ENCODE assay signal across 11 cellular contexts in the genomic region with DNA sequence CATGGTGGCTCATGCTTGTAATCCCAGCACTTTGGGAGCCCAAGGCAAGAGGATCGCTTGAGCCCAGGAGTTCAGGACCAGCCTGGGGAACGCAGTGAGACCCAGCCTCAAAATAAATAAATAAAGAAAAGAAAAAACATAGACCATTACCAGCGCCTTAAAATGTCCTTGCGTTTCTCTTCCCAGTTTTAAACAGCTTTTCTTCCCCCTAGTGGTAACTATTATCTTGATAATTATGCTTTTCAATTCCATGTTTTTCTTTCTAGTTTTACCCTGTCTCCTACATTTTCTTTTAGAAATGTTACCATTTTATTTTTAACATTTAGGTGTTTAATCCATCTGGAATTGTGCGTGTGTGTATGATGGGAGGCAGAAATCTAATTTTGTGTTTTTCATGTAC. TPM values are rescaled to one million over a fixed set of nuclear protein-coding genes. Genes with fewer than 3 reads are reported as not detected.
DNase-seq lines count a peak whose midpoint lies in the region; ATAC-seq, FAIRE-seq and TF ChIP-seq lines count a peak whose summit lies in the region.
"Had no signal": no experiment of that assay in that cellular context is flagged by ENCODE, and none has a peak within 500 bp of the region (broad histone marks: within the 10 kb centered on the region; RNA-seq: fewer than 3 reads in every experiment).

No MANE protein-coding gene starts in this region.

- H2AFZ ChIP-seq in HepG2 (ENCODE audit: low read length), result no peak overlapping the region

- BruUV-seq in HepG2 (replicated peaks; lab: Mats Ljungman, UMichigan), result no TSS peak
- BruUV-seq in Panc1 (replicated peaks; lab: Mats Ljungman, UMichigan), result no TSS peak

- H3K27me3 ChIP-seq in liver (ENCODE audit: control insufficient read depth in 4 of 4, insufficient read depth in 4 of 4, low read length in 3 of 4), result no peaks in the 10 kb centered on the region
- H3K27me3 ChIP-seq in HepG2 (ENCODE audit: control insufficient read depth in 1 of 2, insufficient read depth in 2 of 2, low read length in 2 of 2), result 0 out of 5 replicates have a peak, but pooled peaks cover 0 to 6% of the 10 kb centered on the region in 2 experiments
- peaks cover 24% of the 10 kb centered on the region for H3K27me3 ChIP-seq in Panc1 (ENCODE audit: control insufficient read depth, insufficient read depth, low read length)
- no peaks in the 10 kb centered on the region for H3K27me3 ChIP-seq in upper lobe of right lung

- TF ChIP-seq RAD21 in liver (IDR thresholded peaks at IDR 0.05), result peak; percentile 63 to 68
- TF ChIP-seq RAD21 in HepG2 (CRISPR knock-in tag; IDR thresholded peaks at IDR 0.05), result no peak

- no peaks in the 10 kb centered on the region for H3K79me2 ChIP-seq in HepG2 (ENCODE audit: insufficient read depth, low read length)

- intact Hi-C loops in HepG2 (cut with micrococcal nuclease; ENCODE audit: unreplicated experiment), result no loop called here
- intact Hi-C loops in Panc1 (cut with micrococcal nuclease; ENCODE audit: unreplicated experiment), result no loop called here
- intact Hi-C loops in upper lobe of right lung (cut with DNase I), result no loop called here

- no peaks in the 10 kb centered on the region for H3K4me1 ChIP-seq in liver (ENCODE audit: control insufficient read depth in 4 of 4, insufficient read depth in 4 of 4, low read length in 3 of 4)
- no peaks in the 10 kb centered on the region for H3K4me1 ChIP-seq in HepG2 (ENCODE audit: insufficient read depth, low read length)
- H3K4me1 ChIP-seq in Panc1 (ENCODE audit: control insufficient read depth, insufficient read depth, low read length), result no peaks in the 10 kb centered on the region
- H3K4me1 ChIP-seq in upper lobe of right lung, result peaks cover 3% of the 10 kb centered on the region

- ATAC-seq in HepG2 (no peak), Panc1 (no peak), upper lobe of right lung (no peak), GM21576 (IDR thresholded peaks at IDR 0.05; ENCODE audit: unreplicated experiment) (no peak), HG02852 (IDR thresholded peaks at IDR 0.05; ENCODE audit: unreplicated experiment) (no peak)
- ATAC-seq: naive thymus-derived CD4-positive, alpha-beta T cell had no signal

- no peak overlapping the region for H3K4me2 ChIP-seq in HepG2 (ENCODE audit: low read depth, low read length)

- in situ Hi-C loops in HepG2 (cut with HindIII; ENCODE audit: extremely low pct_ligation_motif_present, low pct_unique_long_range_greater_than_20kb) (no loop called here), Panc1 (cut with HindIII; ENCODE audit: low pct_unique_long_range_greater_than_20kb, low sequenced_read_pairs) (no loop called here)

- H3K9me3 ChIP-seq in liver (ENCODE audit: control insufficient read depth in 4 of 4, low read length in 3 of 4), result no peaks in the 10 kb centered on the region
- H3K9me3 ChIP-seq in HepG2 (ENCODE audit: low read length), result no peaks in the 10 kb centered on the region
- H3K9me3 ChIP-seq in Panc1 (ENCODE audit: control insufficient read depth, insufficient read depth, low read depth, low read length), result no peaks in the 10 kb centered on the region
- H3K9me3 ChIP-seq in upper lobe of right lung, result no peaks in the 10 kb centered on the region

- POLR2A ChIA-PET in HepG2 (lab: Yijun Ruan, JAX), result no interaction called here
- POLR2A ChIA-PET in Panc1 (lab: Charles Lee), result interaction anchor here (0.6 kb wide), 1 partner anchor 36 kb away, joined by 15 read pairs; no protein-coding TSS in a partner anchor

- TF ChIP-seq POLR2A in HepG2 (IDR thresholded peaks at IDR 0.05; ENCODE audit: insufficient read depth in 1 of 2, low read depth in 2 of 2, low read length in 2 of 2), result no peak

- FAIRE-seq in HepG2 (lab: Jason Lieb, UNC), result no peak
- FAIRE-seq: GM12892 had no signal

- no peak for TF ChIP-seq EP300 in HepG2 (IDR thresholded peaks at IDR 0.05; ENCODE audit: low read depth in 2 of 2, low read length in 2 of 2)
- TF ChIP-seq EP300 in HepG2 (CRISPR knock-in tag; IDR thresholded peaks at IDR 0.05; ENCODE audit: borderline replicate concordance), result no peak

- DNase-seq in HepG2 (ENCODE audit: low spot score), result no peak
- no peak for DNase-seq in Panc1 (ENCODE audit: low read depth, low spot score)
- peak; percentile 10 for DNase-seq in fibroblast of pulmonary artery (ENCODE audit: low read depth)
- no peak for DNase-seq in upper lobe of right lung
- DNase-seq in activated CD4-positive, CD25-positive, alpha-beta regulatory T cell treated with anti-CD3 and anti-CD28 coated beads, Interleukin-2, amount 50 U/mL, for 72 hours, result no peak
- DNase-seq: CD4-positive, alpha-beta T cell; naive thymus-derived CD4-positive, alpha-beta T cell had no signal

- no peak overlapping the region for H3K4me3 ChIP-seq in liver (ENCODE audit: low read depth in 1 of 3, low read length in 3 of 3)
- no peak overlapping the region for H3K4me3 ChIP-seq in HepG2 (replicated peaks in 1 of 3; ENCODE audit: insufficient read depth in 1 of 3, low read depth in 2 of 3, low read length in 3 of 3)
- H3K4me3 ChIP-seq in Panc1 (ENCODE audit: low read depth in 2 of 2, low read length in 2 of 2), result no peak overlapping the region
- no peak overlapping the region for H3K4me3 ChIP-seq in fibroblast of pulmonary artery (replicated peaks; ENCODE audit: low read depth, low read length)
- no peak overlapping the region for H3K4me3 ChIP-seq in upper lobe of right lung

- H4K20me1 ChIP-seq in HepG2 (ENCODE audit: insufficient read depth, low read length), result no peaks in the 10 kb centered on the region

- TF ChIP-seq CTCF in liver (IDR thresholded peaks at IDR 0.05; ENCODE audit: low read depth, low read length, missing input control) (peak; percentile 25), HepG2 (CRISPR knock-in tag; IDR thresholded peaks at IDR 0.05) (no peak), Panc1 (IDR thresholded peaks at IDR 0.05) (peak; percentile 51), fibroblast of pulmonary artery (IDR thresholded peaks at IDR 0.05; ENCODE audit: low read length, missing control alignments) (peak; percentile 34), upper lobe of right lung (IDR thresholded peaks at IDR 0.05) (peak; percentile 37)

- H3K36me3 ChIP-seq in liver (ENCODE audit: control insufficient read depth in 4 of 4, insufficient read depth in 3 of 4, low read depth in 1 of 4, low read length in 3 of 4) (no peaks in the 10 kb centered on the region), HepG2 (replicated peaks in 1 of 2; ENCODE audit: control insufficient read depth in 1 of 2, insufficient read depth in 2 of 2, low read length in 2 of 2) (no peaks in the 10 kb centered on the region), Panc1 (ENCODE audit: control insufficient read depth, insufficient read depth, low read length) (no peaks in the 10 kb centered on the region), upper lobe of right lung (no peaks in the 10 kb centered on the region)

- CTCF ChIA-PET in HepG2 (lab: Yijun Ruan, JAX; ENCODE audit: low intra/inter-chr PET ratio, low total read pairs), result no interaction called here
- CTCF ChIA-PET in Panc1 (lab: Charles Lee), result no interaction called here

- H3K9ac ChIP-seq in liver (ENCODE audit: low read depth in 1 of 2, low read length in 2 of 2) (no peak overlapping the region), HepG2 (ENCODE audit: insufficient read depth, low read depth, low read length) (no peak overlapping the region)

- no peak overlapping the region for H3K27ac ChIP-seq in liver (ENCODE audit: low read depth in 1 of 2, low read length in 2 of 2)
- H3K27ac ChIP-seq in HepG2 (ENCODE audit: extremely low read length, insufficient read depth, low read length), result no peak overlapping the region
- H3K27ac ChIP-seq in Panc1 (ENCODE audit: low read length), result no peak overlapping the region
- H3K27ac ChIP-seq in upper lobe of right lung, result no peak overlapping the region

- WGBS in liver, result 39% methylated on average over 5 of the region's 5 CpGs
- WGBS in HepG2 (ENCODE audit: low lambda C conversion rate), result 7% methylated on average over 5 of the region's 5 CpGs

RNA-seq across cellular contexts. Expression of a gene that starts 24.4 kb away (rescaled TPM):
- total RNA-seq in liver (under 1 TPM; under 0.01 to 0.05 TPM), HepG2 (2016; rRNA removed; fragmentation: Illumina TruSeq; extraction: Trizol) (not detected in 2 replicates), Panc1 (2021; ENCODE audit: unreplicated experiment) (not detected), upper lobe of right lung (0.17 TPM)
- polyA plus RNA-seq in liver (not detected), HepG2 (2011; rRNA removed) (not detected in 2 replicates)
- not detected in 2 replicates for total RNA-seq in HepG2 (2016; cell fraction: cytosol; rRNA removed; fragmentation: Illumina TruSeq; extraction: Trizol; ENCODE audit: low read depth)
- not detected in 2 replicates for total RNA-seq in HepG2 (2016; cell fraction: insoluble cytoplasmic fraction; rRNA removed; fragmentation: Illumina TruSeq; extraction: Trizol)
- not detected in 2 replicates for total RNA-seq in HepG2 (2016; cell fraction: membrane; rRNA removed; fragmentation: Illumina TruSeq; extraction: Trizol)
- total RNA-seq in HepG2 (2016; cell fraction: nucleus; rRNA removed; fragmentation: Illumina TruSeq; extraction: Trizol), result not detected in 2 replicates
- polyA plus RNA-seq in HepG2 (2011; cell fraction: cytosol; rRNA removed), result not detected in 2 replicates
- not detected in 2 replicates for polyA plus RNA-seq in HepG2 (2011; cell fraction: nucleus; rRNA removed)
- polyA plus RNA-seq in HepG2 (2012), result not detected in 2 replicates
- polyA plus RNA-seq in HepG2 (2016; cell fraction: cytosol; fragmentation: Illumina TruSeq; extraction: Trizol; ENCODE audit: low read depth), result not detected in 2 replicates
- polyA plus RNA-seq in HepG2 (2016; cell fraction: insoluble cytoplasmic fraction; fragmentation: Illumina TruSeq; extraction: Trizol; ENCODE audit: low read depth), result not detected in 2 replicates
- polyA plus RNA-seq in HepG2 (2016; cell fraction: membrane; fragmentation: Illumina TruSeq; extraction: Trizol; ENCODE audit: low read depth), result not detected in 2 replicates
- not detected in 2 replicates for polyA plus RNA-seq in HepG2 (2016; cell fraction: nucleus; fragmentation: Illumina TruSeq; extraction: Trizol; ENCODE audit: insufficient read depth, low read depth)
- not detected in 2 replicates for polyA minus RNA-seq in HepG2 (2011; rRNA and poly(A)+ RNA removed; ENCODE audit: low replicate concordance)
- not detected in 2 replicates for polyA minus RNA-seq in HepG2 (2011; cell fraction: cytosol; rRNA and poly(A)+ RNA removed)
- polyA minus RNA-seq in HepG2 (2011; cell fraction: nucleus; rRNA and poly(A)+ RNA removed), result not detected in 2 replicates
- polyA plus RNA-seq in Panc1 (2012; ENCODE audit: insufficient read length), result not detected
- polyA plus RNA-seq: naive thymus-derived CD4-positive, alpha-beta T cell had no signal

RNA-seq across cellular contexts. Expression of a gene that starts 36.6 kb away (rescaled TPM):
- 100 to 1,000 TPM in 1 of 2 donors, 10 to 100 TPM in 1; 59.2 to 108 TPM for total RNA-seq in liver
- 10 to 100 TPM; 50.5 to 85.8 TPM for polyA plus RNA-seq in liver
- total RNA-seq in HepG2 (2016; rRNA removed; fragmentation: Illumina TruSeq; extraction: Trizol), result 177 and 282 TPM in 2 replicates
- 25.6 and 26.7 TPM in 2 replicates for total RNA-seq in HepG2 (2016; cell fraction: cytosol; rRNA removed; fragmentation: Illumina TruSeq; extraction: Trizol; ENCODE audit: low read depth)
- 176 and 303 TPM in 2 replicates for total RNA-seq in HepG2 (2016; cell fraction: insoluble cytoplasmic fraction; rRNA removed; fragmentation: Illumina TruSeq; extraction: Trizol)
- 87.3 and 99.8 TPM in 2 replicates for total RNA-seq in HepG2 (2016; cell fraction: membrane; rRNA removed; fragmentation: Illumina TruSeq; extraction: Trizol)
- 82.3 and 88.7 TPM in 2 replicates for total RNA-seq in HepG2 (2016; cell fraction: nucleus; rRNA removed; fragmentation: Illumina TruSeq; extraction: Trizol)
- 55.0 and 77.1 TPM in 2 replicates for polyA plus RNA-seq in HepG2 (2011; rRNA removed)
- 36.6 and 63.7 TPM in 2 replicates for polyA plus RNA-seq in HepG2 (2011; cell fraction: cytosol; rRNA removed)
- polyA plus RNA-seq in HepG2 (2011; cell fraction: nucleus; rRNA removed), result 8.3 and 11.4 TPM in 2 replicates
- polyA plus RNA-seq in HepG2 (2012), result 99.9 and 146 TPM in 2 replicates
- 29.9 and 32.0 TPM in 2 replicates for polyA plus RNA-seq in HepG2 (2016; cell fraction: cytosol; fragmentation: Illumina TruSeq; extraction: Trizol; ENCODE audit: low read depth)
- 301 and 355 TPM in 2 replicates for polyA plus RNA-seq in HepG2 (2016; cell fraction: insoluble cytoplasmic fraction; fragmentation: Illumina TruSeq; extraction: Trizol; ENCODE audit: low read depth)
- polyA plus RNA-seq in HepG2 (2016; cell fraction: membrane; fragmentation: Illumina TruSeq; extraction: Trizol; ENCODE audit: low read depth), result 81.5 and 87.4 TPM in 2 replicates
- 112 and 115 TPM in 2 replicates for polyA plus RNA-seq in HepG2 (2016; cell fraction: nucleus; fragmentation: Illumina TruSeq; extraction: Trizol; ENCODE audit: insufficient read depth, low read depth)
- 18.4 and 27.9 TPM in 2 replicates for polyA minus RNA-seq in HepG2 (2011; rRNA and poly(A)+ RNA removed; ENCODE audit: low replicate concordance)
- polyA minus RNA-seq in HepG2 (2011; cell fraction: cytosol; rRNA and poly(A)+ RNA removed), result 37.8 and 41.0 TPM in 2 replicates
- 15.6 and 21.0 TPM in 2 replicates for polyA minus RNA-seq in HepG2 (2011; cell fraction: nucleus; rRNA and poly(A)+ RNA removed)
- total RNA-seq in Panc1 (2021; ENCODE audit: unreplicated experiment), result 125 TPM
- polyA plus RNA-seq in Panc1 (2012; ENCODE audit: insufficient read length), result 88.6 TPM
- total RNA-seq in upper lobe of right lung, result 91.4 TPM
